In genomic region chr19:32969549-32969948, GRCh38 we compare ENCODE assay signal across 19 cellular contexts. TPM values are rescaled to one million over a fixed set of nuclear protein-coding genes. Genes with fewer than 3 reads are reported as not detected.
DNase-seq lines count a peak whose midpoint lies in the region; ATAC-seq, FAIRE-seq and TF ChIP-seq lines count a peak whose summit lies in the region.
"Had no signal": no experiment of that assay in that cellular context is flagged by ENCODE, and none has a peak within 500 bp of the region (broad histone marks: within the 10 kb centered on the region; RNA-seq: fewer than 3 reads in every experiment).

No MANE protein-coding gene starts in this region.

- H3K36me3 ChIP-seq in kidney (ENCODE audit: control insufficient read depth in 1 of 2, insufficient read depth in 2 of 2, low read length in 2 of 2), result peaks cover 0 to 4% of the 10 kb centered on the region in 2 donors

- no peak for ATAC-seq in T-helper 17 cell
- ATAC-seq in naive thymus-derived CD8-positive, alpha-beta T cell, result no peak
- ATAC-seq: Right ventricle myocardium inferior had no signal

- peaks cover 12% of the 10 kb centered on the region for H3K4me1 Mint-ChIP-seq in activated T-cell treated with anti-CD3 and anti-CD28 coated beads, Interleukin-2, amount 50 U/mL, for 24 hours (ENCODE audit: low read depth)
- H3K4me1 Mint-ChIP-seq in T-helper 17 cell (peaks cover 20% of the 10 kb centered on the region), type B pancreatic cell (ENCODE audit: unreplicated experiment) (peaks cover 16% of the 10 kb centered on the region)
- peaks cover 10 to 23% (median 20%) of the 10 kb centered on the region in 4 donors for H3K4me1 Mint-ChIP-seq in naive thymus-derived CD8-positive, alpha-beta T cell

- TF ChIP-seq CTCF in kidney (IDR thresholded peaks at IDR 0.05; ENCODE audit: borderline replicate concordance, extremely low read depth, insufficient read depth) (no peak), type B pancreatic cell (conservative IDR thresholded peaks at IDR 0.05) (no peak)

- no peaks in the 10 kb centered on the region for H3K9me3 Mint-ChIP-seq in activated T-cell treated with anti-CD3 and anti-CD28 coated beads, Interleukin-2, amount 50 U/mL, for 24 hours
- no peaks in the 10 kb centered on the region for H3K9me3 Mint-ChIP-seq in type B pancreatic cell
- H3K9me3 Mint-ChIP-seq in naive thymus-derived CD8-positive, alpha-beta T cell, result no peaks in the 10 kb centered on the region

- peaks cover 36% of the 10 kb centered on the region for H3K36me3 Mint-ChIP-seq in activated T-cell treated with anti-CD3 and anti-CD28 coated beads, Interleukin-2, amount 50 U/mL, for 24 hours (ENCODE audit: low read depth)
- H3K36me3 Mint-ChIP-seq in T-helper 17 cell (ENCODE audit: low read depth) (peaks cover 3% of the 10 kb centered on the region), type B pancreatic cell (peaks cover 4% of the 10 kb centered on the region)
- peaks cover 0 to 15% (median 2%) of the 10 kb centered on the region in 3 donors for H3K36me3 Mint-ChIP-seq in naive thymus-derived CD8-positive, alpha-beta T cell

- H3K27ac Mint-ChIP-seq in activated T-cell treated with anti-CD3 and anti-CD28 coated beads, Interleukin-2, amount 50 U/mL, for 24 hours, result no peak overlapping the region
- no peak overlapping the region for H3K27ac Mint-ChIP-seq in T-helper 17 cell
- H3K27ac Mint-ChIP-seq in type B pancreatic cell, result no peak overlapping the region
- no peak overlapping the region for H3K27ac Mint-ChIP-seq in naive thymus-derived CD8-positive, alpha-beta T cell

- FAIRE-seq in kidney (lab: Jason Lieb, UNC), result no peak
- FAIRE-seq: A204.1 had no signal

- H3K27me3 Mint-ChIP-seq in activated T-cell treated with anti-CD3 and anti-CD28 coated beads, Interleukin-2, amount 50 U/mL, for 24 hours, result no peaks in the 10 kb centered on the region
- no peaks in the 10 kb centered on the region for H3K27me3 Mint-ChIP-seq in T-helper 17 cell
- no peaks in the 10 kb centered on the region for H3K27me3 Mint-ChIP-seq in type B pancreatic cell
- no peaks in the 10 kb centered on the region for H3K27me3 Mint-ChIP-seq in naive thymus-derived CD8-positive, alpha-beta T cell
- H3K27me3 Mint-ChIP-seq: CD4-positive, alpha-beta memory T cell had no signal

- H3K4me1 ChIP-seq in kidney (ENCODE audit: control insufficient read depth in 1 of 2, insufficient read depth in 1 of 2, low read depth in 1 of 2, low read length in 2 of 2), result peaks cover 0 to 7% of the 10 kb centered on the region in 2 donors

- POLR2A ChIA-PET in naive thymus-derived CD8-positive, alpha-beta T cell (lab: Charles Lee), result no interaction called here

- H3K9me3 ChIP-seq in T-helper 17 cell (ENCODE audit: control insufficient read depth, low read length, poor library complexity, severe bottlenecking), result no peaks in the 10 kb centered on the region
- no peaks in the 10 kb centered on the region for H3K9me3 ChIP-seq in kidney (ENCODE audit: control insufficient read depth in 1 of 2, low read length in 2 of 2)
- H3K9me3 ChIP-seq: Peyer's patch had no signal

- H3K4me3 ChIP-seq in kidney (ENCODE audit: low read length in 2 of 2), result no peak overlapping the region
- H3K4me3 ChIP-seq: Peyer's patch had no signal

- H3K9ac ChIP-seq in kidney (ENCODE audit: low read length in 2 of 2), result no peak overlapping the region

- no peak overlapping the region for H3K27ac ChIP-seq in kidney (ENCODE audit: low read depth in 2 of 2, low read length in 2 of 2)
- H3K27ac ChIP-seq: Peyer's patch had no signal

- peak overlapping the region; percentile 100 for H3K4me3 Mint-ChIP-seq in activated T-cell treated with anti-CD3 and anti-CD28 coated beads, Interleukin-2, amount 50 U/mL, for 24 hours
- H3K4me3 Mint-ChIP-seq in T-helper 17 cell (peak overlapping the region; percentile 9), type B pancreatic cell (peak overlapping the region; percentile 62)
- peak overlapping the region in 1 of 10 donors; percentile 57 for H3K4me3 Mint-ChIP-seq in naive thymus-derived CD8-positive, alpha-beta T cell

- DNase-seq in activated T-cell treated with anti-CD3 and anti-CD28 coated beads, Interleukin-2, amount 50 U/mL, for 24 hours, result no peak
- DNase-seq in activated T-cell treated with anti-CD3 and anti-CD28 coated beads, Interleukin-2, amount 50 U/mL, for 1 hour, result no peak
- DNase-seq in T-helper 17 cell, result no peak
- DNase-seq in kidney, result peak; percentile 65
- no peak for DNase-seq in type B pancreatic cell (ENCODE audit: extremely low spot score, unreplicated experiment)
- DNase-seq in middle frontal gyrus (ENCODE audit: extremely low spot score, low spot score), result no peak
- no peak for DNase-seq in SIG-M5 (lab: John Stamatoyannopoulos, UW)
- DNase-seq in naive thymus-derived CD8-positive, alpha-beta T cell, result no peak
- DNase-seq: CD4-positive, alpha-beta memory T cell; DMS79; GOT3; NCI-H1105 treated with DMSO at 0.1 percent for 48 hours; NCI-H1694 treated with DMSO at 0.1 percent for 48 hours; NCI-H510A; NCI-H748 treated with DMSO at 0.1 percent for 48 hours; NK-92 treated with Interleukin-12 subunit alpha and Interleukin-12 subunit beta, amount 100 ng/mL, for 24 hours; Peyer's patch had no signal

- intact Hi-C loops in kidney (cut with DNase I), result no loop called here

RNA-seq across cellular contexts. Expression of gene CEP89, which starts 2.2 kb away (rescaled TPM):
- total RNA-seq in T-helper 17 cell (1 to 10 TPM; 9.5 to 9.8 TPM), kidney (24.0 TPM), type B pancreatic cell (ENCODE audit: low replicate concordance) (29.1 and 37.7 TPM in 2 replicates)
- 12.4 TPM for polyA plus RNA-seq in kidney (ENCODE audit: insufficient read depth, low read depth, low replicate concordance)
- total RNA-seq in naive thymus-derived CD8-positive, alpha-beta T cell, result 10 to 100 TPM; 15.6 to 17.8 TPM
- polyA plus RNA-seq in naive thymus-derived CD8-positive, alpha-beta T cell, result 10 to 100 TPM in 1 of 3 donors, 1 to 10 TPM in 2; 6.8 to 11.3 (median 8.0) TPM

RNA-seq across cellular contexts. Expression of gene FAAP24, which starts 2.5 kb away (rescaled TPM):
- total RNA-seq in T-helper 17 cell, result 1 to 10 TPM; 2.1 to 2.2 TPM
- 2.0 TPM for total RNA-seq in kidney
- polyA plus RNA-seq in kidney (ENCODE audit: insufficient read depth, low read depth, low replicate concordance), result 1.4 TPM
- total RNA-seq in type B pancreatic cell (ENCODE audit: low replicate concordance), result 4.3 and 4.5 TPM in 2 replicates
- total RNA-seq in naive thymus-derived CD8-positive, alpha-beta T cell, result 1 to 10 TPM; 1.3 to 2.0 TPM
- 1 to 10 TPM; 1.5 to 4.6 (median 1.9) TPM for polyA plus RNA-seq in naive thymus-derived CD8-positive, alpha-beta T cell
